Comparison of ENCODE assay signal across 10 cellular contexts in genomic region chr2:102094917-102095316, GRCh38. TPM values are rescaled to one million over a fixed set of nuclear protein-coding genes. Genes with fewer than 3 reads are reported as not detected.
DNase-seq lines count a peak whose midpoint lies in the region; ATAC-seq, FAIRE-seq and TF ChIP-seq lines count a peak whose summit lies in the region.
"Had no signal": no experiment of that assay in that cellular context is flagged by ENCODE, and none has a peak within 500 bp of the region (broad histone marks: within the 10 kb centered on the region; RNA-seq: fewer than 3 reads in every experiment).

No MANE protein-coding gene starts in this region.

- H3K4me3 Mint-ChIP-seq in activated T-cell treated with anti-CD3 and anti-CD28 coated beads, Interleukin-2, amount 50 U/mL, for 72 hours: no peak overlapping the region
- H3K4me3 Mint-ChIP-seq in CD4-positive, alpha-beta T cell: no peak overlapping the region
- H3K4me3 Mint-ChIP-seq: central memory CD8-positive, alpha-beta T cell had no signal

- peak; percentile 70 to 72 for DNase-seq in activated T-cell treated with anti-CD3 and anti-CD28 coated beads, Interleukin-2, amount 50 U/mL, for 72 hours
- DNase-seq in activated T-cell treated with anti-CD3 and anti-CD28 coated beads for 4 hours (no peak), SKM-1 (lab: John Stamatoyannopoulos, UW; ENCODE audit: unreplicated experiment) (peak; percentile 28), foreskin keratinocyte (peak; percentile 77 to 89), NCI-H748 treated with DMSO at 0.1 percent for 48 hours (lab: John Stamatoyannopoulos, UW) (no peak), GM12891 (ENCODE audit: insufficient read length, low spot score) (no peak)
- DNase-seq in stimulated activated naive CD8-positive, alpha-beta T cell treated with anti-CD3 and anti-CD28 coated beads, Interleukin-15, Interleukin-2, amounts not matched to agents 100 U/mL and 50 U/mL, for 24 hours: peak; percentile 54
- no peak for DNase-seq in CD4-positive, alpha-beta T cell
- DNase-seq: KG1 had no signal

- H3K27me3 Mint-ChIP-seq in activated T-cell treated with anti-CD3 and anti-CD28 coated beads, Interleukin-2, amount 50 U/mL, for 72 hours (ENCODE audit: low read depth): peaks cover 14% of the 10 kb centered on the region
- no peaks in the 10 kb centered on the region for H3K27me3 Mint-ChIP-seq in CD4-positive, alpha-beta T cell

- no peak for FAIRE-seq in GM12891 (lab: Jason Lieb, UNC)

- peaks cover 28% of the 10 kb centered on the region for H3K4me1 Mint-ChIP-seq in activated T-cell treated with anti-CD3 and anti-CD28 coated beads, Interleukin-2, amount 50 U/mL, for 72 hours (ENCODE audit: low read depth)
- no peaks in the 10 kb centered on the region for H3K4me1 Mint-ChIP-seq in CD4-positive, alpha-beta T cell (ENCODE audit: low read depth)
- H3K4me1 Mint-ChIP-seq: central memory CD8-positive, alpha-beta T cell had no signal

- H3K27me3 ChIP-seq in foreskin keratinocyte: no peaks in the 10 kb centered on the region
- no peaks in the 10 kb centered on the region for H3K27me3 ChIP-seq in CD4-positive, alpha-beta T cell (ENCODE audit: control insufficient read depth, insufficient read depth, low read length)

- H3K9me3 Mint-ChIP-seq in activated T-cell treated with anti-CD3 and anti-CD28 coated beads, Interleukin-2, amount 50 U/mL, for 72 hours: peaks cover 4% of the 10 kb centered on the region in 2 donors
- peaks cover 5% of the 10 kb centered on the region for H3K9me3 Mint-ChIP-seq in CD4-positive, alpha-beta T cell

- H3K4me1 ChIP-seq in foreskin keratinocyte: peaks cover 12% of the 10 kb centered on the region

- CTCF ChIA-PET in CD4-positive, alpha-beta T cell (lab: Charles Lee): no interaction called here

- no peak overlapping the region for H3K27ac Mint-ChIP-seq in activated T-cell treated with anti-CD3 and anti-CD28 coated beads, Interleukin-2, amount 50 U/mL, for 72 hours
- no peak overlapping the region for H3K27ac Mint-ChIP-seq in CD4-positive, alpha-beta T cell

- H3K36me3 Mint-ChIP-seq in activated T-cell treated with anti-CD3 and anti-CD28 coated beads, Interleukin-2, amount 50 U/mL, for 72 hours (ENCODE audit: insufficient read depth in 2 of 2): peaks cover 5 to 13% of the 10 kb centered on the region in 2 donors
- no peaks in the 10 kb centered on the region for H3K36me3 Mint-ChIP-seq in CD4-positive, alpha-beta T cell (ENCODE audit: low read depth)

- ATAC-seq in activated T-cell treated with anti-CD3 and anti-CD28 coated beads, Interleukin-2, amount 50 U/mL, for 72 hours (replicated peaks in 1 of 2): peak; percentile 95 to 99
- peak; percentile 93 for ATAC-seq in foreskin keratinocyte
- ATAC-seq in stimulated activated naive CD8-positive, alpha-beta T cell treated with anti-CD3 and anti-CD28 coated beads, Interleukin-15, Interleukin-2, amounts not matched to agents 100 U/mL and 50 U/mL, for 24 hours: peak; percentile 95
- no peak for ATAC-seq in CD4-positive, alpha-beta T cell (ENCODE audit: poor library complexity)

- no peaks in the 10 kb centered on the region for H3K9me3 ChIP-seq in CD4-positive, alpha-beta T cell (ENCODE audit: control insufficient read depth, low read length)

- POLR2A ChIA-PET in CD4-positive, alpha-beta T cell (lab: Charles Lee): no interaction called here

- H3K27ac ChIP-seq in foreskin keratinocyte: peak overlapping the region; percentile 43
- H3K27ac ChIP-seq in CD4-positive, alpha-beta T cell (ENCODE audit: low read depth, low read length): no peak overlapping the region

- intact Hi-C loops in CD4-positive, alpha-beta T cell (cut with DNase I, micrococcal nuclease): no loop called here

- TF ChIP-seq CTCF in foreskin keratinocyte (conservative IDR thresholded peaks at IDR 0.05): no peak
- no peak for TF ChIP-seq CTCF in CD4-positive, alpha-beta T cell (IDR thresholded peaks at IDR 0.05)

- no peak for TF ChIP-seq POLR2A in GM12891 (IDR thresholded peaks at IDR 0.05; ENCODE audit: low read depth, low read length)

TF ChIP-seq in GM12891, 5 proteins besides CTCF, POLR2A, EP300 and RAD21:
- TF ChIP-seq PAX5 (IDR thresholded peaks at IDR 0.05; ENCODE audit: insufficient read depth, low read length, severe bottlenecking) (no peak), TAF1 (IDR thresholded peaks at IDR 0.05; ENCODE audit: low read depth, low read length) (no peak), SPI1 (IDR thresholded peaks at IDR 0.05; ENCODE audit: low read depth, low read length) (no peak), POU2F2 (IDR thresholded peaks at IDR 0.05; ENCODE audit: low read depth, low read length) (no peak), POLR2AphosphoS5 (IDR thresholded peaks at IDR 0.05; ENCODE audit: low read depth, low read length) (no peak)
TF ChIP-seq in GM12891: peak in this region for 0.

RNA-seq across cellular contexts. Expression of gene IL1R1, which starts 47.6 kb away (rescaled TPM):
- 10 to 100 TPM; 14.3 to 14.5 TPM for total RNA-seq in activated T-cell treated with anti-CD3 and anti-CD28 coated beads, Interleukin-2, amount 50 U/mL, for 72 hours
- 3.6 and 4.2 TPM in 2 replicates for total RNA-seq in foreskin keratinocyte
- polyA plus RNA-seq in foreskin keratinocyte: 1.6 and 2.5 TPM in 2 replicates
- total RNA-seq in CD4-positive, alpha-beta T cell: under 1 TPM; 0.22 to 0.49 TPM
- 0.35 TPM for polyA plus RNA-seq in GM12891 (2012; ENCODE audit: low read depth, missing spikeins)

Comparison
In these comparisons a context has a peak if more than half of its experiments do, and no peak if none do; other contexts are left out.
1. DNase-seq: peak in activated T-cell treated with anti-CD3 and anti-CD28 coated beads, Interleukin-2, amount 50 U/mL, for 72 hours (2 of 2), SKM-1 (single experiment), foreskin keratinocyte (2 of 2) and stimulated activated naive CD8-positive, alpha-beta T cell treated with anti-CD3 and anti-CD28 coated beads, Interleukin-15, Interleukin-2, amounts not matched to agents 100 U/mL and 50 U/mL, for 24 hours (single experiment); none in activated T-cell treated with anti-CD3 and anti-CD28 coated beads for 4 hours (single experiment), NCI-H748 treated with DMSO at 0.1 percent for 48 hours (single experiment), CD4-positive, alpha-beta T cell (0 of 10) and GM12891 (single experiment).